Comparison of ENCODE assay signal across 1 cellular context in the genomic region with DNA sequence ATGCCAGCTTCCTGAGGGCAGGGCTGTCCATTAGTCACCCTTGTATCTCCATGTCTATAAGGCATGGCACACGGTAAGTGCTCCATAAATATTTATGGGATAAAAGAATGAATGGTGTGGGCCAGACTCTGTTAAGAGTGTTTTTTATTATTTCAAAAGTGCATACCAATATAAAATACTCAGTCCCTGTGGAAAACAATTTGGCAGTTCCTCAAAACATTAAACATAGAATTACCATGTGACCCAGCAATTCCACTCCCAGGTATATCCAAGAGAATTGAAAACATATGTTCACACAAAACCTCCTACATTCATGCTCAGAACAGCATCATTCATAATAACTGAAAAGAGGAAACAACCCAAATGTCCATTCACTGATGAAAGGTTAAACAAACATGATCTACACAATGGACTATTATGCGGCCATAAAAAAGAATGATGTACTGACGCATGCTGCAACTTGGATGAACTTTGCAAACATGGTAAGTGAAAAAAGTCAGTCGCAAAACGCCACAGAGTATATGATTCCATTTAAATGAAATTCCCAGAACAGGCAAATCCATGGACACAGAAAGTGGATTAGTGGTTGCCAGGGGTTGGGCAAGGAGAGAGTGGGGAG.
TF ChIP-seq lines count a peak whose summit lies in the region.

No MANE protein-coding gene starts in this region.

TF ChIP-seq in H1, 55 proteins besides CTCF, POLR2A, EP300 and RAD21 (continued from another document):
- TF ChIP-seq, protein P1, sequence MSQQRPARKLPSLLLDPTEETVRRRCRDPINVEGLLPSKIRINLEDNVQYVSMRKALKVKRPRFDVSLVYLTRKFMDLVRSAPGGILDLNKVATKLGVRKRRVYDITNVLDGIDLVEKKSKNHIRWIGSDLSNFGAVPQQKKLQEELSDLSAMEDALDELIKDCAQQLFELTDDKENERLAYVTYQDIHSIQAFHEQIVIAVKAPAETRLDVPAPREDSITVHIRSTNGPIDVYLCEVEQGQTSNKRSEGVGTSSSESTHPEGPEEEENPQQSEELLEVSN (IDR thresholded peaks at IDR 0.05) = no peak
- TF ChIP-seq TAF7 (optimal IDR thresholded peaks at IDR 0.05; ENCODE audit: borderline replicate concordance, low read depth, low read length) (no peak), GTF2F1 (IDR thresholded peaks at IDR 0.05; ENCODE audit: borderline replicate concordance, low read depth, low read length) (no peak), NRF1 (IDR thresholded peaks at IDR 0.05; ENCODE audit: low read depth, low read length) (no peak), TAF1 (IDR thresholded peaks at IDR 0.05; ENCODE audit: low read depth, low read length) (no peak), POLR2AphosphoS5 (IDR thresholded peaks at IDR 0.05; ENCODE audit: low read depth, low read length) (no peak), KDM5A (IDR thresholded peaks at IDR 0.05; ENCODE audit: low read length) (no peak), BACH1 (IDR thresholded peaks at IDR 0.05; ENCODE audit: low read length) (no peak), SRF (IDR thresholded peaks at IDR 0.05; ENCODE audit: low read depth, low read length) (no peak), CTBP2 (IDR thresholded peaks at IDR 0.05; ENCODE audit: borderline replicate concordance, insufficient read depth, insufficient read length, low read length) (no peak), CHD1 (IDR thresholded peaks at IDR 0.05; ENCODE audit: low read depth, low read length) (no peak), SIX5 (IDR thresholded peaks at IDR 0.05; ENCODE audit: low read depth, low read length) (no peak), SIRT6 (IDR thresholded peaks at IDR 0.05; ENCODE audit: low read length) (no peak), RBBP5 (IDR thresholded peaks at IDR 0.05; ENCODE audit: borderline replicate concordance, low read depth, low read length) (no peak), MAFK (IDR thresholded peaks at IDR 0.05; ENCODE audit: low read depth, low read length) (no peak), EGR1 (IDR thresholded peaks at IDR 0.05; ENCODE audit: borderline replicate concordance, low read depth, low read length) (no peak), TEAD4 (IDR thresholded peaks at IDR 0.05; ENCODE audit: low read depth, low read length) (no peak)
TF ChIP-seq in H1: peak in this region for 0.
